Comparison of ENCODE assay signal across 11 cellular contexts in genomic region chrX:118534716-118535493, GRCh38. TPM values are rescaled to one million over a fixed set of nuclear protein-coding genes. Genes with fewer than 3 reads are reported as not detected.
DNase-seq lines count a peak whose midpoint lies in the region; ATAC-seq, FAIRE-seq and TF ChIP-seq lines count a peak whose summit lies in the region.
"Had no signal": no experiment of that assay in that cellular context is flagged by ENCODE, and none has a peak within 500 bp of the region (broad histone marks: within the 10 kb centered on the region; RNA-seq: fewer than 3 reads in every experiment).

No MANE protein-coding gene starts in this region.

- H3K23ac ChIP-seq in IMR-90 (ENCODE audit: low read depth, low read length), result no peak overlapping the region

- H3K27me3 ChIP-seq in IMR-90 (ENCODE audit: control insufficient read depth, insufficient read depth, low read length), result no peaks in the 10 kb centered on the region

- H2BK120ac ChIP-seq in IMR-90 (ENCODE audit: low read depth, low read length), result no peak overlapping the region

- H3K27ac ChIP-seq in IMR-90 (ENCODE audit: insufficient read depth, low read length), result no peak overlapping the region

- H2BK15ac ChIP-seq in IMR-90 (ENCODE audit: low read depth, low read length), result no peak overlapping the region

- H2AK9ac ChIP-seq in IMR-90 (replicated peaks; ENCODE audit: low read depth, low read length, poor library complexity), result no peak overlapping the region

- H3K18ac ChIP-seq in IMR-90 (ENCODE audit: low read depth, low read length), result no peak overlapping the region

- no CpG with 5 or more reads among the region's 9 CpGs for WGBS in IMR-90 (ENCODE audit: extremely low coverage in 2 of 2, insufficient read length in 1 of 2), 2 experiments

- in situ Hi-C loops in IMR-90 (cut with MboI; ENCODE audit: low sequenced_read_pairs), result no loop called here

- peaks cover 2% of the 10 kb centered on the region for H3K4me1 ChIP-seq in IMR-90 (ENCODE audit: control insufficient read depth, insufficient read depth, low read length)

- H2BK5ac ChIP-seq in IMR-90 (ENCODE audit: low read depth, low read length, poor library complexity, severe bottlenecking), result no peak overlapping the region

- no TSS peak for BruUV-seq in IMR-90 (replicated peaks; lab: Mats Ljungman, UMichigan)

- H2AFZ ChIP-seq in IMR-90 (replicated peaks; ENCODE audit: low read length, poor library complexity), result no peak overlapping the region

- H3K4me3 Mint-ChIP-seq in activated CD8-positive, alpha-beta T cell treated with anti-CD3 and anti-CD28 coated beads for 36 hours, result peak overlapping the region; percentile 17
- H3K4me3 Mint-ChIP-seq in mesothelial cell of epicardium (no peak overlapping the region), CD14-positive monocyte (no peak overlapping the region)

- no peak overlapping the region for H3K4me2 ChIP-seq in IMR-90 (ENCODE audit: low read depth, low read length)

- 0 out of 2 replicates have a peak, but pooled peaks cover 5% of the 10 kb centered on the region for H3K9me1 ChIP-seq in IMR-90 (ENCODE audit: insufficient read depth, low read length)

- FAIRE-seq in D721Med (lab: Jason Lieb, UNC), result peak; percentile 98
- FAIRE-seq: keratinocyte had no signal

- H3K4ac ChIP-seq in IMR-90 (ENCODE audit: low read depth, low read length), result no peak overlapping the region

- H3K9me3 Mint-ChIP-seq in activated CD8-positive, alpha-beta T cell treated with anti-CD3 and anti-CD28 coated beads for 36 hours, result peaks cover 3% of the 10 kb centered on the region
- peaks cover 26% of the 10 kb centered on the region for H3K9me3 Mint-ChIP-seq in mesothelial cell of epicardium
- H3K9me3 Mint-ChIP-seq in CD14-positive monocyte, result no peaks in the 10 kb centered on the region

- no peak overlapping the region for H3K14ac ChIP-seq in IMR-90 (replicated peaks; ENCODE audit: low read depth, low read length)

- H4K91ac ChIP-seq in IMR-90 (ENCODE audit: insufficient read depth, low read depth, low read length), result no peak overlapping the region

- intact Hi-C loops in IMR-90 (cut with micrococcal nuclease), result no loop called here
- intact Hi-C loops in activated CD8-positive, alpha-beta T cell treated with anti-CD3 and anti-CD28 coated beads for 36 hours (cut with micrococcal nuclease), result loop anchor here (5.0 kb wide), 1 partner anchor 38 kb away; the partner anchor contains the start of gene DOCK11
- intact Hi-C loops in CD14-positive monocyte (cut with micrococcal nuclease), result loop anchor here in 1 of 2 donors (5.0 kb wide), 1 partner anchor 38 kb away; the partner anchor contains the start of gene DOCK11

- peaks cover 72% of the 10 kb centered on the region for H3K4me1 Mint-ChIP-seq in activated CD8-positive, alpha-beta T cell treated with anti-CD3 and anti-CD28 coated beads for 36 hours (ENCODE audit: low read depth)
- H3K4me1 Mint-ChIP-seq in mesothelial cell of epicardium (peaks cover 53% of the 10 kb centered on the region), CD14-positive monocyte (peaks cover 67% of the 10 kb centered on the region)

- CTCF ChIA-PET in IMR-90 (lab: Yijun Ruan, JAX), result interaction anchor here (0.6 to 1.5 kb wide), 2 partner anchors 14 to 18 kb away, joined by 3 read pairs; no protein-coding TSS in a partner anchor
- CTCF ChIA-PET in activated CD8-positive, alpha-beta T cell treated with anti-CD3 and anti-CD28 coated beads for 36 hours (lab: Charles Lee), result interaction anchor here (0.9 to 2.0 kb wide), 4 partner anchors 37 to 76 kb away, joined by 3 to 8 read pairs (median 4); partner anchors contain the start of gene DOCK11

- no peak overlapping the region for H4K5ac ChIP-seq in IMR-90 (ENCODE audit: low read depth, low read length)

- H4K8ac ChIP-seq in IMR-90 (ENCODE audit: low read depth in 2 of 2, low read length in 2 of 2), result no peak overlapping the region

- peaks cover 3% of the 10 kb centered on the region; the same call in 1 of the 2 replicates for H4K20me1 ChIP-seq in IMR-90 (ENCODE audit: insufficient read depth, low read length)

- no peak overlapping the region for H3K4me3 ChIP-seq in IMR-90 (ENCODE audit: insufficient read depth, low read depth, low read length)

- no peaks in the 10 kb centered on the region for H3K27me3 Mint-ChIP-seq in activated CD8-positive, alpha-beta T cell treated with anti-CD3 and anti-CD28 coated beads for 36 hours
- H3K27me3 Mint-ChIP-seq in mesothelial cell of epicardium (ENCODE audit: low read depth), result no peaks in the 10 kb centered on the region
- no peaks in the 10 kb centered on the region for H3K27me3 Mint-ChIP-seq in CD14-positive monocyte (ENCODE audit: low read depth in 3 of 3)

- H2AK5ac ChIP-seq in IMR-90 (ENCODE audit: low read depth, low read length), result no peak overlapping the region

- peak overlapping the region; percentile 20; the same call in 1 of the 2 replicates for H2BK20ac ChIP-seq in IMR-90 (ENCODE audit: low read depth, low read length)

- H3K56ac ChIP-seq in IMR-90 (ENCODE audit: extremely low read depth, insufficient read depth, low read length), result no peak overlapping the region

- H3K9ac ChIP-seq in IMR-90 (ENCODE audit: low read depth, low read length), result no peak overlapping the region

- DNase-seq in D721Med (ENCODE audit: insufficient read length, low spot score) (no peak), IMR-90 (no peak), mesothelial cell of epicardium (ENCODE audit: low spot score in 2 of 2, unreplicated experiment in 2 of 2) (no peak), CD14-positive monocyte (ENCODE audit: low spot score) (no peak), SHP77 (lab: John Stamatoyannopoulos, UW) (no peak), NCI-H146 treated with DMSO at 0.1 percent for 48 hours (lab: John Stamatoyannopoulos, UW; ENCODE audit: unreplicated experiment) (no peak)
- no peak for DNase-seq in activated CD8-positive, alpha-beta T cell treated with anti-CD3 and anti-CD28 coated beads for 36 hours
- DNase-seq: NCI-H1092; stimulated activated naive CD4-positive, alpha-beta T cell had no signal

- dilution Hi-C loops in IMR-90 (cut with HindIII; ENCODE audit: low sequenced_read_pairs, unreplicated experiment), result no loop called here

- no peak for TF ChIP-seq POLR2A in IMR-90 (IDR thresholded peaks at IDR 0.05; ENCODE audit: low read depth, low read length)

- ATAC-seq in IMR-90 (ENCODE audit: low read depth) (no peak), HG02840 (IDR thresholded peaks at IDR 0.05; ENCODE audit: low FRiP score, unreplicated experiment) (no peak)
- no peak for ATAC-seq in activated CD8-positive, alpha-beta T cell treated with anti-CD3 and anti-CD28 coated beads for 36 hours

- TF ChIP-seq RAD21 in IMR-90 (IDR thresholded peaks at IDR 0.05; ENCODE audit: low read length), result no peak

- POLR2A ChIA-PET in IMR-90 (lab: Charles Lee; ENCODE audit: unreplicated experiment), result interaction anchor here (0.6 kb wide), 1 partner anchor 67 kb away, joined by 19 read pairs; no protein-coding TSS in a partner anchor
- POLR2A ChIA-PET in activated CD8-positive, alpha-beta T cell treated with anti-CD3 and anti-CD28 coated beads for 36 hours (lab: Charles Lee), result interaction anchor here (1.5 to 3.1 kb wide), 2 partner anchors 11 to 39 kb away, joined by 3 to 30 read pairs; partner anchors contain the start of gene DOCK11

- peaks cover 0 to 14% of the 10 kb centered on the region in 2 experiments; a peak in 2 of 4 replicates for H3K79me1 ChIP-seq in IMR-90 (ENCODE audit: low read depth in 1 of 2, low read length in 2 of 2)

- no peaks in the 10 kb centered on the region for H3K36me3 ChIP-seq in IMR-90 (ENCODE audit: control insufficient read depth, insufficient read depth, low read length)

- H3K9me3 ChIP-seq in IMR-90 (ENCODE audit: control insufficient read depth, insufficient read depth, low read length), result no peaks in the 10 kb centered on the region

- peak overlapping the region; percentile 95 for H3K27ac Mint-ChIP-seq in activated CD8-positive, alpha-beta T cell treated with anti-CD3 and anti-CD28 coated beads for 36 hours
- H3K27ac Mint-ChIP-seq in mesothelial cell of epicardium (peak overlapping the region; percentile 87), CD14-positive monocyte (peak overlapping the region in 3 of 7 donors; percentile 15 to 26 (median 18))

- TF ChIP-seq CTCF in D721Med (IDR thresholded peaks at IDR 0.05; ENCODE audit: insufficient read depth, missing control alignments), result no peak
- TF ChIP-seq CTCF in IMR-90 (conservative IDR thresholded peaks at IDR 0.05; ENCODE audit: low read depth, low read length), result no peak
- TF ChIP-seq CTCF in activated CD8-positive, alpha-beta T cell treated with anti-CD3 and anti-CD28 coated beads for 36 hours (IDR thresholded peaks at IDR 0.05), result no peak
- no peak for TF ChIP-seq CTCF in mesothelial cell of epicardium (IDR thresholded peaks at IDR 0.05; ENCODE audit: unreplicated experiment)
- TF ChIP-seq CTCF in CD14-positive monocyte (IDR thresholded peaks at IDR 0.05), result no peak

- peaks cover 15% of the 10 kb centered on the region for H3K36me3 Mint-ChIP-seq in activated CD8-positive, alpha-beta T cell treated with anti-CD3 and anti-CD28 coated beads for 36 hours (ENCODE audit: low read depth)
- H3K36me3 Mint-ChIP-seq in mesothelial cell of epicardium (peaks cover 8% of the 10 kb centered on the region), CD14-positive monocyte (peaks cover 0 to 2% of the 10 kb centered on the region in 2 donors)

TF ChIP-seq in IMR-90, 13 proteins besides CTCF, POLR2A, EP300 and RAD21 (continues in another document):
- TF ChIP-seq, protein P1, sequence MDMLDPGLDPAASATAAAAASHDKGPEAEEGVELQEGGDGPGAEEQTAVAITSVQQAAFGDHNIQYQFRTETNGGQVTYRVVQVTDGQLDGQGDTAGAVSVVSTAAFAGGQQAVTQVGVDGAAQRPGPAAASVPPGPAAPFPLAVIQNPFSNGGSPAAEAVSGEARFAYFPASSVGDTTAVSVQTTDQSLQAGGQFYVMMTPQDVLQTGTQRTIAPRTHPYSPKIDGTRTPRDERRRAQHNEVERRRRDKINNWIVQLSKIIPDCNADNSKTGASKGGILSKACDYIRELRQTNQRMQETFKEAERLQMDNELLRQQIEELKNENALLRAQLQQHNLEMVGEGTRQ (IDR thresholded peaks at IDR 0.05; ENCODE audit: low read depth, low read length), result no peak
- no peak for TF ChIP-seq SMC3 (IDR thresholded peaks at IDR 0.05; ENCODE audit: low read depth, low read length)
- TF ChIP-seq BHLHE40 (IDR thresholded peaks at IDR 0.05; ENCODE audit: low read depth, low read length), result no peak
- no peak for TF ChIP-seq FOS (IDR thresholded peaks at IDR 0.05; ENCODE audit: low read depth, low read length)
- no peak for TF ChIP-seq CHD1 (IDR thresholded peaks at IDR 0.05; ENCODE audit: low read depth, low read length)
- TF ChIP-seq MXI1 (IDR thresholded peaks at IDR 0.05; ENCODE audit: borderline replicate concordance, low read depth, low read length), result no peak
- no peak for TF ChIP-seq MAZ (IDR thresholded peaks at IDR 0.05; ENCODE audit: borderline replicate concordance, low read depth, low read length)

RNA-seq across cellular contexts. Expression of gene DOCK11, which starts 39.3 kb away (rescaled TPM):
- total RNA-seq in IMR-90 (2012; rRNA removed), result 13.1 and 14.7 TPM in 2 replicates
- polyA plus RNA-seq in IMR-90 (2012; rRNA removed), result 3.2 and 3.9 TPM in 2 replicates
- 0.55 and 0.69 TPM in 2 replicates for polyA plus RNA-seq in IMR-90 (2012; cell fraction: cytosol; rRNA removed)
- polyA plus RNA-seq in IMR-90 (2012; cell fraction: nucleus; rRNA removed; ENCODE audit: low replicate concordance), result 0.35 and 5.0 TPM in 2 replicates
- total RNA-seq in activated CD8-positive, alpha-beta T cell treated with anti-CD3 and anti-CD28 coated beads for 36 hours, result 10 to 100 TPM; 45.1 to 49.5 TPM
- total RNA-seq in mesothelial cell of epicardium, result 53.6 to 58.2 TPM (median 56.7 TPM) in 3 replicates
- polyA plus RNA-seq in CD14-positive monocyte, result 10 to 100 TPM; 20.8 to 39.7 TPM
